In genomic region chr12:120093592-120094355, GRCh38 we compare ENCODE assay signal across 10 cellular contexts. TPM values are rescaled to one million over a fixed set of nuclear protein-coding genes. Genes with fewer than 3 reads are reported as not detected.
DNase-seq lines count a peak whose midpoint lies in the region; ATAC-seq and TF ChIP-seq lines count a peak whose summit lies in the region.
"Had no signal": no experiment of that assay in that cellular context is flagged by ENCODE, and none has a peak within 500 bp of the region (broad histone marks: within the 10 kb centered on the region; RNA-seq: fewer than 3 reads in every experiment).

No MANE protein-coding gene starts in this region.

- no peaks in the 10 kb centered on the region for H3K27me3 ChIP-seq in adrenal gland
- H3K27me3 ChIP-seq: Peyer's patch had no signal

- H3K9me3 ChIP-seq in adrenal gland (replicated peaks in 1 of 3) = no peaks in the 10 kb centered on the region
- H3K9me3 ChIP-seq: Peyer's patch had no signal

- H3K4me1 ChIP-seq in adrenal gland (replicated peaks in 1 of 2) = no peaks in the 10 kb centered on the region
- H3K4me1 ChIP-seq: Peyer's patch had no signal

- no peak overlapping the region for H3K27ac ChIP-seq in adrenal gland
- H3K27ac ChIP-seq: Peyer's patch had no signal

- H3K36me3 ChIP-seq in adrenal gland (replicated peaks in 1 of 2) = peaks cover 0 to 39% of the 10 kb centered on the region in 2 donors

- whole genome bisulfite sequencing in adrenal gland, 4 donors = 58 to 67% (median 65%) methylated on average over 9 to 17 of the region's 17 CpGs

- no peak for TF ChIP-seq POLR2A in adrenal gland (IDR thresholded peaks at IDR 0.05)

- intact Hi-C loops in adrenal gland (cut with DNase I) = no loop called here

- TF ChIP-seq CTCF in omental fat pad (IDR thresholded peaks at IDR 0.05) (no peak), adrenal gland (IDR thresholded peaks at IDR 0.05) (no peak)

- H3K4me3 ChIP-seq in adrenal gland = no peak overlapping the region
- H3K4me3 ChIP-seq: Peyer's patch had no signal

- DNase-seq in NCI-H345 (lab: John Stamatoyannopoulos, UW) (peak; percentile 37), NCI-H345 treated with DMSO at 0.1 percent for 48 hours (lab: John Stamatoyannopoulos, UW; ENCODE audit: unreplicated experiment) (no peak), NCI-H510A (lab: John Stamatoyannopoulos, UW) (peak; percentile 68), ecto neural progenitor cell (ENCODE audit: low spot score) (peak; percentile 85), omental fat pad (ENCODE audit: low spot score) (no peak), GM03348 (ENCODE audit: low spot score) (no peak), germinal center (ENCODE audit: low spot score) (no peak), adrenal gland (no peak)
- DNase-seq: Kasumi-1 had no signal

- ATAC-seq in omental fat pad (ENCODE audit: low FRiP score) = peak; percentile 12

RNA-seq across cellular contexts. Expression of gene RAB35, which starts 22.8 kb away (rescaled TPM):
- 10 to 100 TPM; 22.4 to 36.1 (median 25.9) TPM for total RNA-seq in omental fat pad
- 10 to 100 TPM; 18.1 to 49.5 (median 31.8) TPM for total RNA-seq in adrenal gland
- 10 to 100 TPM; 13.5 to 30.6 (median 20.5) TPM for polyA plus RNA-seq in adrenal gland

Comparison
In these comparisons a context has a peak if more than half of its experiments do, and no peak if none do; other contexts are left out.
1. DNase-seq: peak in NCI-H345 (single experiment), NCI-H510A (single experiment) and ecto neural progenitor cell (single experiment); none in NCI-H345 treated with DMSO at 0.1 percent for 48 hours (single experiment), omental fat pad (single experiment), GM03348 (single experiment), germinal center (single experiment) and adrenal gland (0 of 7).